In genomic region chr2:46364797-46365457, GRCh38 we compare ENCODE assay signal across 8 cellular contexts.
A peak's percentile ranks its signal among the peaks of the same experiment; 100 is the strongest.
DNase-seq lines count a peak whose midpoint lies in the region; ATAC-seq, FAIRE-seq and TF ChIP-seq lines count a peak whose summit lies in the region.

No MANE protein-coding gene starts in this region.

- FAIRE-seq in urothelium cell line (lab: Jason Lieb, UNC), result no peak

- H3K4me3 Mint-ChIP-seq in HFFc6, result no peak overlapping the region

- H3K9me3 ChIP-seq in NT2/D1 (ENCODE audit: insufficient read depth, low read length), result no peaks in the 10 kb centered on the region

- H3K4me3 ChIP-seq in NT2/D1 (ENCODE audit: insufficient read length, low read depth), result no peak overlapping the region
- H3K4me3 ChIP-seq in cardiac fibroblast (replicated peaks in 1 of 2; ENCODE audit: low read depth in 2 of 2, low read length in 2 of 2), result no peak overlapping the region

- no peak overlapping the region; the same call in 1 of the 2 replicates for H3K27ac Mint-ChIP-seq in HFFc6

- H3K27me3 ChIP-seq in NT2/D1 (ENCODE audit: insufficient read depth, insufficient read length), result no peaks in the 10 kb centered on the region

- H3K27me3 Mint-ChIP-seq in HFFc6 (ENCODE audit: insufficient read depth), result 0 out of 2 replicates have a peak, but pooled peaks cover 2% of the 10 kb centered on the region

- TF ChIP-seq CTCF in HFFc6 (IDR thresholded peaks at IDR 0.05), result peak; percentile 94
- TF ChIP-seq CTCF in cardiac fibroblast (IDR thresholded peaks at IDR 0.05; ENCODE audit: low read depth, low read length), result peak; percentile 66

- H3K9me3 Mint-ChIP-seq in HFFc6, result no peaks in the 10 kb centered on the region

- ATAC-seq in left colon, result peak; percentile 71
- ATAC-seq in GM21515 (IDR thresholded peaks at IDR 0.05; ENCODE audit: unreplicated experiment), result no peak
- ATAC-seq in GM19035 (IDR thresholded peaks at IDR 0.05; ENCODE audit: unreplicated experiment), result no peak

- no peak overlapping the region for H3K9ac ChIP-seq in NT2/D1 (ENCODE audit: insufficient read length, low read depth)

- DNase-seq in DMS 273 treated with DMSO at 0.1 percent for 48 hours (lab: John Stamatoyannopoulos, UW) (peak; percentile 31), HFFc6 (peak; percentile 46), NT2/D1 (ENCODE audit: low read depth, low spot score) (peak; percentile 44), cardiac fibroblast (ENCODE audit: low read depth in 2 of 2) (peak; percentile 80 to 85), left colon (peak in 1 of 2 donors; percentile 32), urothelium cell line (ENCODE audit: low spot score) (peak; percentile 58)

- H3K36me3 Mint-ChIP-seq in HFFc6 (ENCODE audit: low read depth), result peaks cover 29% of the 10 kb centered on the region

- peaks cover 43% of the 10 kb centered on the region for H3K4me1 Mint-ChIP-seq in HFFc6 (ENCODE audit: low read depth)

- no peaks in the 10 kb centered on the region for H3K4me1 ChIP-seq in NT2/D1 (ENCODE audit: insufficient read depth, insufficient read length)

- H3K36me3 ChIP-seq in NT2/D1 (ENCODE audit: insufficient read depth, insufficient read length, low read length), result peaks cover 4% of the 10 kb centered on the region

- intact Hi-C loops in left colon (cut with DNase I, micrococcal nuclease), result loop anchor here in 1 of 2 donors (10.0 kb wide), 1 partner anchor 360 kb away; no protein-coding TSS in a partner anchor
